In genomic region chr21:26405071-26405470, GRCh38 we compare ENCODE assay signal across 11 cellular contexts.
DNase-seq lines count a peak whose midpoint lies in the region; ATAC-seq and TF ChIP-seq lines count a peak whose summit lies in the region.
"Had no signal": no experiment of that assay in that cellular context is flagged by ENCODE, and none has a peak within 500 bp of the region (broad histone marks: within the 10 kb centered on the region; RNA-seq: fewer than 3 reads in every experiment).

No MANE protein-coding gene starts in this region.

- no peak overlapping the region for H3K4me3 ChIP-seq in RWPE2 (ENCODE audit: severe bottlenecking)
- H3K4me3 ChIP-seq in fibroblast of the aortic adventitia (ENCODE audit: low read depth, low read length): no peak overlapping the region
- H3K4me3 ChIP-seq in trophoblast cell (ENCODE audit: low read depth, low read length): no peak overlapping the region

- DNase-seq in GM03348 (ENCODE audit: low spot score) (peak; percentile 29), RWPE2 (ENCODE audit: low spot score) (no peak), fibroblast of the aortic adventitia (ENCODE audit: low read depth) (peak; percentile 37), trophoblast cell (peak; percentile 83 to 92), germinal center (ENCODE audit: low spot score) (no peak), NCI-H2107 treated with DMSO at 0.1 percent for 48 hours (lab: John Stamatoyannopoulos, UW; ENCODE audit: unreplicated experiment) (no peak)
- DNase-seq: activated CD8-positive, alpha-beta memory T cell treated with anti-CD3 and anti-CD28 coated beads, Interleukin-2, amount 50 U/mL, for 4 hours; activated naive CD8-positive, alpha-beta T cell treated with anti-CD3 and anti-CD28 coated beads for 36 hours; CD4-positive, alpha-beta memory T cell; NCI-H1436 treated with DMSO at 0.1 percent for 48 hours had no signal

- H3K9me3 ChIP-seq in RWPE2 (ENCODE audit: severe bottlenecking) (no peaks in the 10 kb centered on the region), trophoblast cell (ENCODE audit: insufficient read depth, low read depth, low read length) (no peaks in the 10 kb centered on the region)

- H3K4me1 ChIP-seq in RWPE2 (ENCODE audit: insufficient read depth, poor library complexity, severe bottlenecking) (peaks cover 11% of the 10 kb centered on the region), trophoblast cell (ENCODE audit: control insufficient read depth in 1 of 2, insufficient read depth in 2 of 2, low read length in 2 of 2) (peaks cover 25 to 26% of the 10 kb centered on the region in 2 experiments)

- H3K9ac ChIP-seq in trophoblast cell (ENCODE audit: low read length): no peak overlapping the region

- H3K14ac ChIP-seq in trophoblast cell (ENCODE audit: low read length): no peak overlapping the region

- no peak overlapping the region for H4K91ac ChIP-seq in trophoblast cell (ENCODE audit: low read depth, low read length)

- no peak overlapping the region for H2AK5ac ChIP-seq in trophoblast cell (ENCODE audit: low read length)

- H2BK12ac ChIP-seq in trophoblast cell (ENCODE audit: low read length): no peak overlapping the region

- H3K36me3 ChIP-seq in RWPE2 (ENCODE audit: low read depth) (no peaks in the 10 kb centered on the region), trophoblast cell (ENCODE audit: control insufficient read depth in 1 of 2, insufficient read depth in 2 of 2, low read length in 2 of 2) (no peaks in the 10 kb centered on the region)

- no peak overlapping the region for H2BK5ac ChIP-seq in trophoblast cell (ENCODE audit: low read depth, low read length, poor library complexity)

- H3K23ac ChIP-seq in trophoblast cell (ENCODE audit: low read length): no peak overlapping the region

- H3K79me2 ChIP-seq in trophoblast cell (ENCODE audit: control insufficient read depth, insufficient read depth, low read length, poor library complexity): peaks cover 3% of the 10 kb centered on the region

- no peak overlapping the region for H3K4ac ChIP-seq in trophoblast cell (ENCODE audit: low read depth, low read length)

- no peak overlapping the region for H3K18ac ChIP-seq in trophoblast cell (ENCODE audit: low read length)

- no peak overlapping the region for H4K8ac ChIP-seq in trophoblast cell (ENCODE audit: low read depth, low read length)

- H3K27me3 ChIP-seq in RWPE2 (ENCODE audit: insufficient read depth, poor library complexity, severe bottlenecking): no peaks in the 10 kb centered on the region
- no peaks in the 10 kb centered on the region for H3K27me3 ChIP-seq in trophoblast cell (ENCODE audit: insufficient read depth, low read length)

- WGBS in trophoblast cell (ENCODE audit: extremely low coverage, insufficient coverage, insufficient read length): no CpG with 5 or more reads among the region's 4 CpGs

- no peak for ATAC-seq in RWPE2 (ENCODE audit: low read depth)
- no peak for ATAC-seq in esophagus mucosa

- no peak overlapping the region for H2AFZ ChIP-seq in trophoblast cell (ENCODE audit: insufficient read depth, low read length, poor library complexity)

- H4K12ac ChIP-seq in trophoblast cell (ENCODE audit: low read depth, low read length): no peak overlapping the region

- no peak overlapping the region for H2BK120ac ChIP-seq in trophoblast cell (ENCODE audit: insufficient read depth, low read length, poor library complexity)

- TF ChIP-seq CTCF in RWPE2 (IDR thresholded peaks at IDR 0.05; ENCODE audit: poor library complexity, severe bottlenecking): no peak
- TF ChIP-seq CTCF in fibroblast of the aortic adventitia (IDR thresholded peaks at IDR 0.05; ENCODE audit: insufficient read depth, low read length): no peak

- peak overlapping the region; percentile 56 for H3K27ac ChIP-seq in RWPE2 (ENCODE audit: poor library complexity, severe bottlenecking)
- peak overlapping the region; percentile 73 for H3K27ac ChIP-seq in trophoblast cell (ENCODE audit: low read depth, low read length)

- H3K4me2 ChIP-seq in trophoblast cell (ENCODE audit: low read length): no peak overlapping the region

- H3K79me1 ChIP-seq in trophoblast cell (ENCODE audit: low read length): peaks cover 15% of the 10 kb centered on the region

Comparison
In these comparisons a context has a peak if more than half of its experiments do, and no peak if none do; other contexts are left out.
1. DNase-seq: peak in GM03348 (single experiment), fibroblast of the aortic adventitia (single experiment) and trophoblast cell (2 of 2); none in RWPE2 (single experiment), germinal center (single experiment) and NCI-H2107 treated with DMSO at 0.1 percent for 48 hours (single experiment).